ENCODE assay signal across 8 cellular contexts in the genomic region with DNA sequence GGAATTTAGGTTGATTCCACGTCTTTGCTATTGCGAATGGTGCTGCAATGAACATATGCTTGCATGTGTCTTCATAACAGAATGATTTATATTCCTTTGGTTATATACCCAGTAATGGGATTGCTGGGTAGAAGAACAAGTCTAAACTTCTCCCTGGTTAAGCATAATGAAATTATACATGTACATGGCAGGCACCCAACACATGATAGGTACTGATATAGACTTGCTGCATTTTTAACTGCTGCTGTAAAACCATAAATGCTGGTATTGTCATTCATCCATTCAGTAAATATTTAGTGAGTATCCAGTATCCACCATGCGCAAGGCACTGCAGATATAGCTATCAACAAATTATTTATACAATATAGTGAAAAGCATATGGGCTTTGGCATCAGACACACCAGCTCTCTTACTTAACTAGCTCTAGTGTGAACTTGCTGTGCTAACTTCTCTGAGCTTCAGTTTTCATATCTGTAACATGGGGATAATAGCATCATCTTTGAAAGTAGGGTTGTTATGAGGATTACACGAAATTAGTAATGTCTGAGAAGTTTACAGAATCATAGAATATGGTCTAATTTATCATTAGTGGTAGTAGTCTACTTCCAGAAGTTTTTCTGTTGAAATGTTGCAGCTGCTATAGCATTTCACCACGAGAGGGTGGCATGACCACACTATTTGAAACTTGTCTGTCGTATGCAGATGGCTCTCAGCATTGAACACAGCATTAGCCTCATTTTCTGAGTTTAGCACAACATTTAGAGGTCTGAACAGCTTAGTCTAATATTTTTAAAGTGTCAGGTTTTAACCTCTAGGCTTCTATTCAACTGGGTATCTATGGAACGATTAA. TPM values are rescaled to one million over a fixed set of nuclear protein-coding genes. Genes with fewer than 3 reads are reported as not detected.
A peak's percentile ranks its signal among the peaks of the same experiment; 100 is the strongest.
DNase-seq lines count a peak whose midpoint lies in the region; ATAC-seq and TF ChIP-seq lines count a peak whose summit lies in the region.

No MANE protein-coding gene starts in this region.

- H3K27ac Mint-ChIP-seq in CD14-positive monocyte, result no peak overlapping the region

- no peaks in the 10 kb centered on the region for H3K4me1 Mint-ChIP-seq in CD14-positive monocyte

- intact Hi-C loops in CD14-positive monocyte (cut with micrococcal nuclease), result no loop called here

- peaks cover 2 to 5% (median 3%) of the 10 kb centered on the region in 3 donors for H3K27me3 Mint-ChIP-seq in CD14-positive monocyte (ENCODE audit: low read depth in 3 of 3)

- no peaks in the 10 kb centered on the region for H3K36me3 Mint-ChIP-seq in CD14-positive monocyte

- peaks cover 0 to 2% (median 0%) of the 10 kb centered on the region in 7 donors for H3K9me3 Mint-ChIP-seq in CD14-positive monocyte

- peak; percentile 86 for ATAC-seq in HG02678 (IDR thresholded peaks at IDR 0.05; ENCODE audit: unreplicated experiment)

- H3K4me3 Mint-ChIP-seq in CD14-positive monocyte, result no peak overlapping the region

- TF ChIP-seq CTCF in AG09309 (IDR thresholded peaks at IDR 0.05; ENCODE audit: control insufficient read depth, insufficient read depth, low read depth, low read length, missing control alignments), result peak; percentile 24
- TF ChIP-seq CTCF in GM12875 (IDR thresholded peaks at IDR 0.05; ENCODE audit: borderline replicate concordance, insufficient read depth, low read depth, low read length), result peak; percentile 53; the same call in 1 of the 2 replicates
- no peak for TF ChIP-seq CTCF in CD14-positive monocyte (IDR thresholded peaks at IDR 0.05)

- H3K4me3 ChIP-seq in AG09309 (ENCODE audit: control insufficient read depth, low read depth, low read length) (no peak overlapping the region), GM12875 (ENCODE audit: low read depth, low read length) (no peak overlapping the region)

- DNase-seq in AG09309 (ENCODE audit: low read depth), result no peak
- DNase-seq in NCI-H2171 treated with DMSO at 0.1 percent for 48 hours (lab: John Stamatoyannopoulos, UW), result peak; percentile 51
- DNase-seq in dedifferentiated amniotic fluid mesenchymal stem cell (ENCODE audit: extremely low spot score), result peak; percentile 19
- peak; percentile 27 for DNase-seq in myocyte (ENCODE audit: low read depth)
- DNase-seq in CD14-positive monocyte (ENCODE audit: low spot score), result no peak
- DNase-seq in mesenteric fat pad (ENCODE audit: low spot score), result no peak

RNA-seq across cellular contexts. Expression of gene SEL1L, which starts 32.0 kb away (rescaled TPM):
- total RNA-seq in myocyte (52.1 and 72.5 TPM in 2 replicates), mesenteric fat pad (114 TPM)
- polyA plus RNA-seq in myocyte (2012), result 66.8 TPM
- polyA plus RNA-seq in CD14-positive monocyte, result 10 to 100 TPM; 42.5 to 48.4 TPM

Comparison
In these comparisons a context has a peak if more than half of its experiments do, and no peak if none do; other contexts are left out.
1. DNase-seq: peak in NCI-H2171 treated with DMSO at 0.1 percent for 48 hours (single experiment), dedifferentiated amniotic fluid mesenchymal stem cell (single experiment) and myocyte (single experiment); none in AG09309 (single experiment), CD14-positive monocyte (single experiment) and mesenteric fat pad (single experiment).